Comparison of ENCODE assay signal across 15 cellular contexts in the genomic region with DNA sequence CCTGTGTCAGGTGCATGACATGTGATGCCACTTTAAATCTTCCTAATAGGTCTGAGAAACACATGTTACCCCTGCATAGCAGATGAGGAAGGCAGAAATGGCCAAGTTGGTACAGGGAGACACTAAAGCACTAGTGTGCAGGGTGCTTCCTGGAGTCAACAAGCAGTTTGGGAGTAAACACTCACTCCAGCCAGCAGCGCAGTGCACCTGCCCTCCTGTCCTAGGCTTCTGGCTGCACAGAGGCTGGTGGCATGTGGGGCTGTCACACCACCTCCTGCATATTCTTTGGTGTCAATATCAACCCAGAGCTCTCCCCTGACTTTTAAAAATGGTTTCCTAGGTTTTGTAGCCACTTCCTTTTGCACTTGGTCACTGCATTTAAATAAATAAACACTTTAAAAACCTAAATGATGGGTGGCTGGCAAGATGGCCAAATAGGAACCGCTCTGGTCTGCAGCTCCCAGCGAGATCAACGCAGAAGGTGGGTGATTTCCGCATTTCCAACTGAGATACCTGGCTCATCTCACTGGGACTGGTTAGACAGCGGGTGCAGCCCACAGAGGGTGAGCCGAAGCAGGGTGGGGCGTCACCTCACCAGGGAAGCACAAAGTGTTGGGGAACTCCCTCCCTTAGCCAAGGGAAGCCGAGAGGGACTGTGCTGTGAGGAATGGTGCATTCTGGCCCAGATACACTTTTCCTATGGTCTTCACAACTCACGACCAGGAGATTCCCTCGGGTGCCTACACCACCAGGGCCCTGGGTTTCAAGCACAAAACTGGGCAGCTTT. TPM values are rescaled to one million over a fixed set of nuclear protein-coding genes. Genes with fewer than 3 reads are reported as not detected.
A peak's percentile ranks its signal among the peaks of the same experiment; 100 is the strongest.
DNase-seq lines count a peak whose midpoint lies in the region; TF ChIP-seq lines count a peak whose summit lies in the region.
"Had no signal": no experiment of that assay in that cellular context is flagged by ENCODE, and none has a peak within 500 bp of the region (broad histone marks: within the 10 kb centered on the region; RNA-seq: fewer than 3 reads in every experiment).

No MANE protein-coding gene starts in this region.

- no peaks in the 10 kb centered on the region for H3K36me3 ChIP-seq in esophagus muscularis mucosa

- no peak overlapping the region for H3K4me3 ChIP-seq in esophagus muscularis mucosa

- no peaks in the 10 kb centered on the region for H3K9me3 ChIP-seq in esophagus muscularis mucosa

- intact Hi-C loops in esophagus muscularis mucosa (cut with DNase I): no loop called here

- peaks cover 0 to 25% (median 0%) of the 10 kb centered on the region in 4 donors for H3K27me3 ChIP-seq in esophagus muscularis mucosa

- TF ChIP-seq EP300 in esophagus muscularis mucosa (IDR thresholded peaks at IDR 0.05): no peak

- H3K27ac ChIP-seq in esophagus muscularis mucosa (replicated peaks in 1 of 4): no peak overlapping the region

- no peak for TF ChIP-seq POLR2A in esophagus muscularis mucosa (IDR thresholded peaks at IDR 0.05; ENCODE audit: low read depth)

- no peaks in the 10 kb centered on the region for H3K4me1 ChIP-seq in esophagus muscularis mucosa

- 71% methylated on average over 11 of the region's 11 CpGs for WGBS in esophagus muscularis mucosa

- peak; percentile 46 for DNase-seq in activated CD8-positive, alpha-beta memory T cell treated with anti-CD3 and anti-CD28 coated beads, Interleukin-2, amount 50 U/mL, for 48 hours
- DNase-seq in activated CD8-positive, alpha-beta memory T cell treated with anti-CD3 and anti-CD28 coated beads for 24 hours: no peak
- DNase-seq in NCI-H2029 (lab: John Stamatoyannopoulos, UW) (peak; percentile 83), esophagus muscularis mucosa (ENCODE audit: extremely low spot score) (peak; percentile 62), germinal center (ENCODE audit: low spot score) (no peak), NCI-H226 (no peak), KG1 (lab: John Stamatoyannopoulos, UW) (no peak)
- DNase-seq: DND-41, GF-D8, KBM-7, NCI-H446 treated with DMSO at 0.1 percent for 48 hours, Right ventricle myocardium superior had no signal

- no peak for TF ChIP-seq CTCF in esophagus muscularis mucosa (IDR thresholded peaks at IDR 0.05)

RNA-seq across cellular contexts. Expression of gene GAB4, which starts 33.5 kb away (rescaled TPM):
- not detected for total RNA-seq in esophagus muscularis mucosa
- total RNA-seq: H4; M059J; Right ventricle myocardium superior; T-helper 1 cell treated with Interleukin-12 subunit alpha and Interleukin-12 subunit beta and Interleukin-4 antibody, amounts not matched to agents 30 ng/mL and 1 ng/mL, for 36 hours had no signal

Comparison
In these comparisons a context has a peak if more than half of its experiments do, and no peak if none do; other contexts are left out.
1. DNase-seq: peak in activated CD8-positive, alpha-beta memory T cell treated with anti-CD3 and anti-CD28 coated beads, Interleukin-2, amount 50 U/mL, for 48 hours (single experiment), NCI-H2029 (single experiment) and esophagus muscularis mucosa (single experiment); none in activated CD8-positive, alpha-beta memory T cell treated with anti-CD3 and anti-CD28 coated beads for 24 hours (single experiment), germinal center (single experiment), NCI-H226 (single experiment) and KG1 (single experiment).